8 cellular contexts compared by ENCODE assay signal in the genomic region with DNA sequence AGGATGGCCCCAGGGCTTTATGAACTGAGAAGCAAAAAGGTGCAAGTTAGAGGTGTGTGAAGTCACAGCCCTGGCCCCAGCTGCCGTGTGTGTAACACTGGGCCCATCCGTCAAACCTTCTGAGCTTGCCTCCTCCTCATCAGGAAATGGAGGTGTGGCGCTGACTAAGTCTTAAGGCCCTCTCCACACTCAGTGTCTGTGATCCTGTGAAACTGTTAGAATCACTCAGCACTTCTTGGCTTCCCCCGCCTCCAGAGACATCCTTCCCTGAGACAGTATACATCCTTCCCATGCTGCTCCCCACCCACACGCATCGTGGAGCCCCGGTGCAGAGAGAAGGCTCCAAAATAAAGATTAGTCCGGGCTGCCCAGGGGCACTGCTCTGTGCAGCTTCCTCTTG. TPM values are rescaled to one million over a fixed set of nuclear protein-coding genes. Genes with fewer than 3 reads are reported as not detected.
DNase-seq lines count a peak whose midpoint lies in the region; ATAC-seq and TF ChIP-seq lines count a peak whose summit lies in the region.

No MANE protein-coding gene starts in this region.

- H3K27ac ChIP-seq in ascending aorta = peak overlapping the region; percentile 80 to 82

- no peak overlapping the region for H3K4me3 ChIP-seq in NT2/D1 (ENCODE audit: insufficient read length, low read depth)
- no peak overlapping the region for H3K4me3 ChIP-seq in ascending aorta

- DNase-seq in CD1c-positive myeloid dendritic cell (ENCODE audit: extremely low spot score) = peak; percentile 6
- no peak for DNase-seq in NT2/D1 (ENCODE audit: low read depth, low spot score)
- DNase-seq in ascending aorta (ENCODE audit: low spot score in 2 of 2) = no peak
- DNase-seq in posterior cingulate gyrus = peak in 8 of 10 donors; percentile 33 to 92 (median 64)
- no peak for DNase-seq in LoVo (ENCODE audit: low spot score)
- DNase-seq in NCI-H1092 treated with DMSO at 0.1 percent for 48 hours (lab: John Stamatoyannopoulos, UW) = no peak
- no peak for DNase-seq in NCI-H1105 (lab: John Stamatoyannopoulos, UW)

- no peak for ATAC-seq in HG03139 (IDR thresholded peaks at IDR 0.05; ENCODE audit: unreplicated experiment)

- H3K9me3 ChIP-seq in NT2/D1 (ENCODE audit: insufficient read depth, low read length) (no peaks in the 10 kb centered on the region), ascending aorta (no peaks in the 10 kb centered on the region)

- intact Hi-C loops in ascending aorta (cut with DNase I) = no loop called here
- intact Hi-C loops in posterior cingulate gyrus (cut with DNase I) = no loop called here

- H3K36me3 ChIP-seq in NT2/D1 (ENCODE audit: insufficient read depth, insufficient read length, low read length) = peaks cover 74% of the 10 kb centered on the region
- no peaks in the 10 kb centered on the region for H3K36me3 ChIP-seq in ascending aorta

- H3K9ac ChIP-seq in NT2/D1 (ENCODE audit: insufficient read length, low read depth) = peak overlapping the region; percentile 12

- no peak for TF ChIP-seq CTCF in ascending aorta (IDR thresholded peaks at IDR 0.05)

- H3K27me3 ChIP-seq in NT2/D1 (ENCODE audit: insufficient read depth, insufficient read length) (no peaks in the 10 kb centered on the region), ascending aorta (no peaks in the 10 kb centered on the region)

- H3K4me1 ChIP-seq in NT2/D1 (ENCODE audit: insufficient read depth, insufficient read length) = peaks cover 47% of the 10 kb centered on the region
- H3K4me1 ChIP-seq in ascending aorta = peaks cover 29 to 39% of the 10 kb centered on the region in 2 donors

RNA-seq across cellular contexts. Expression of a gene that starts 33.3 kb away (rescaled TPM):
- total RNA-seq in ascending aorta = 10.0 TPM

RNA-seq across cellular contexts. Expression of a gene that starts 56.2 kb away (rescaled TPM):
- 10.9 TPM for total RNA-seq in ascending aorta

Comparison
In these comparisons a context has a peak if more than half of its experiments do, and no peak if none do; other contexts are left out.
1. DNase-seq: peak in CD1c-positive myeloid dendritic cell (single experiment) and posterior cingulate gyrus (8 of 10); none in NT2/D1 (single experiment), ascending aorta (0 of 2), LoVo (single experiment), NCI-H1092 treated with DMSO at 0.1 percent for 48 hours (single experiment) and NCI-H1105 (single experiment).